8 cellular contexts compared by ENCODE assay signal in genomic region chr4:15149842-15150592, GRCh38.
DNase-seq lines count a peak whose midpoint lies in the region; ATAC-seq, FAIRE-seq and TF ChIP-seq lines count a peak whose summit lies in the region.

No MANE protein-coding gene starts in this region.

- ATAC-seq in A549 (peak; percentile 95 to 97), GM18868 (IDR thresholded peaks at IDR 0.05; ENCODE audit: unreplicated experiment) (peak; percentile 73), HG02970 (IDR thresholded peaks at IDR 0.05; ENCODE audit: low FRiP score, unreplicated experiment) (peak; percentile 49)
- peak; percentile 66 for ATAC-seq in stimulated activated memory B cell treated with anti-CD40 and anti-IgM and Interleukin-4, amounts not matched to agents 10 μg/mL and 1 μg/mL and 100 μg/mL, for 72 hours

- TF ChIP-seq CTCF in A549 (IDR thresholded peaks at IDR 0.05): no peak
- TF ChIP-seq CTCF in brain microvascular endothelial cell (IDR thresholded peaks at IDR 0.05; ENCODE audit: low read depth, low read length, missing control alignments): peak; percentile 54

- H3K36me3 Mint-ChIP-seq in stimulated activated memory B cell treated with anti-CD40 and anti-IgM and Interleukin-4, amounts not matched to agents 10 μg/mL and 1 μg/mL and 100 μg/mL, for 72 hours: no peaks in the 10 kb centered on the region

- H3K27ac Mint-ChIP-seq in stimulated activated memory B cell treated with anti-CD40 and anti-IgM and Interleukin-4, amounts not matched to agents 10 μg/mL and 1 μg/mL and 100 μg/mL, for 72 hours: peak overlapping the region; percentile 29

- POLR2A ChIA-PET in A549 (lab: Yijun Ruan, JAX): interaction anchor here (0.5 to 1.2 kb wide), 3 partner anchors 147 to 1522 kb away, joined by 3 to 5 read pairs (median 3); partner anchors contain the start of genes BOD1L1 and CPEB2

- H3K27ac ChIP-seq in A549 (peak overlapping the region; percentile 92 to 95), brain microvascular endothelial cell (peak overlapping the region; percentile 58)

- peaks cover 5% of the 10 kb centered on the region for H3K4me1 Mint-ChIP-seq in stimulated activated memory B cell treated with anti-CD40 and anti-IgM and Interleukin-4, amounts not matched to agents 10 μg/mL and 1 μg/mL and 100 μg/mL, for 72 hours

- H3K36me3 ChIP-seq in brain microvascular endothelial cell (replicated peaks): no peaks in the 10 kb centered on the region

- H3K4me3 ChIP-seq in A549 (no peak overlapping the region), brain microvascular endothelial cell (ENCODE audit: low read depth, low read length) (no peak overlapping the region)

- no peaks in the 10 kb centered on the region for H3K9me3 ChIP-seq in A549

- no peaks in the 10 kb centered on the region for H3K9me3 Mint-ChIP-seq in stimulated activated memory B cell treated with anti-CD40 and anti-IgM and Interleukin-4, amounts not matched to agents 10 μg/mL and 1 μg/mL and 100 μg/mL, for 72 hours

- no peaks in the 10 kb centered on the region for H3K27me3 ChIP-seq in brain microvascular endothelial cell (replicated peaks)

- in situ Hi-C loops in brain microvascular endothelial cell (cut with HindIII; ENCODE audit: low pct_ligation_motif_present, low sequenced_read_pairs): no loop called here

- no peak for TF ChIP-seq POLR2A in A549 (IDR thresholded peaks at IDR 0.05; ENCODE audit: low read length)

- H3K27me3 Mint-ChIP-seq in stimulated activated memory B cell treated with anti-CD40 and anti-IgM and Interleukin-4, amounts not matched to agents 10 μg/mL and 1 μg/mL and 100 μg/mL, for 72 hours: peaks cover 6% of the 10 kb centered on the region

- TF ChIP-seq RAD21 in A549 (conservative IDR thresholded peaks at IDR 0.05 in 1 of 2, IDR thresholded peaks at IDR 0.05 in 1 of 2): 0 out of 5 replicates have a peak, but pooled peaks have one; percentile 6 to 18

- peak overlapping the region; percentile 61 for H3K4me2 ChIP-seq in A549

- H3K4me3 Mint-ChIP-seq in stimulated activated memory B cell treated with anti-CD40 and anti-IgM and Interleukin-4, amounts not matched to agents 10 μg/mL and 1 μg/mL and 100 μg/mL, for 72 hours: no peak overlapping the region

- CTCF ChIA-PET in A549 (lab: Yijun Ruan, JAX): interaction anchor here (0.9 to 1.4 kb wide), 2 partner anchors 10 to 58 kb away, joined by 3 read pairs; no protein-coding TSS in a partner anchor

- WGBS in A549 (ENCODE audit: missing lambda C conversion rate): 29% methylated on average over 7 of the region's 9 CpGs

- peak; percentile 35 to 57; a peak in 2 of 5 replicates for TF ChIP-seq EP300 in A549 (IDR thresholded peaks at IDR 0.05)

- FAIRE-seq in A549 (lab: Jason Lieb, UNC): no peak

- H3K4me1 ChIP-seq in A549: peaks cover 21% of the 10 kb centered on the region

- peak; percentile 43 to 87 for DNase-seq in A549 (ENCODE audit: low read depth in 1 of 2, low spot score in 1 of 2)
- peak; percentile 67 for DNase-seq in NCI-H2029 (lab: John Stamatoyannopoulos, UW)
- peak; percentile 83 for DNase-seq in brain microvascular endothelial cell
- peak; percentile 78 for DNase-seq in iPS-NIHi11 (ENCODE audit: low spot score)
- no peak for DNase-seq in NCI-H1436 (lab: John Stamatoyannopoulos, UW)

TF ChIP-seq in A549, 52 proteins besides CTCF, POLR2A, EP300 and RAD21:
- TF ChIP-seq NFE2L2 (conservative IDR thresholded peaks at IDR 0.05; ENCODE audit: low read length) (peak; percentile 100), CBX2 (IDR thresholded peaks at IDR 0.05; ENCODE audit: borderline replicate concordance, low read depth) (no peak), KDM1A (IDR thresholded peaks at IDR 0.05; ENCODE audit: low read depth) (peak; percentile 54; the same call in 1 of the 2 replicates), SMC3 (IDR thresholded peaks at IDR 0.05) (peak; percentile 24; the same call in 1 of the 3 replicates), JUN (IDR thresholded peaks at IDR 0.05) (peak; percentile 34 to 56; a peak in 1 of 5 replicates), MAFK (IDR thresholded peaks at IDR 0.05; ENCODE audit: partially characterized antibody) (peak; percentile 100), HOXB5 (CRISPR knock-in tag; IDR thresholded peaks at IDR 0.05) (no peak), FOSL2 (IDR thresholded peaks at IDR 0.05) (no peak), FOSL2 (CRISPR knock-in tag; IDR thresholded peaks at IDR 0.05) (peak; percentile 62), GATA3 (IDR thresholded peaks at IDR 0.05; ENCODE audit: borderline replicate concordance) (peak; percentile 22; the same call in 1 of the 2 replicates), ZFP36 (IDR thresholded peaks at IDR 0.05; ENCODE audit: borderline replicate concordance, partially characterized antibody) (peak; percentile 9)
